In the genomic region with DNA sequence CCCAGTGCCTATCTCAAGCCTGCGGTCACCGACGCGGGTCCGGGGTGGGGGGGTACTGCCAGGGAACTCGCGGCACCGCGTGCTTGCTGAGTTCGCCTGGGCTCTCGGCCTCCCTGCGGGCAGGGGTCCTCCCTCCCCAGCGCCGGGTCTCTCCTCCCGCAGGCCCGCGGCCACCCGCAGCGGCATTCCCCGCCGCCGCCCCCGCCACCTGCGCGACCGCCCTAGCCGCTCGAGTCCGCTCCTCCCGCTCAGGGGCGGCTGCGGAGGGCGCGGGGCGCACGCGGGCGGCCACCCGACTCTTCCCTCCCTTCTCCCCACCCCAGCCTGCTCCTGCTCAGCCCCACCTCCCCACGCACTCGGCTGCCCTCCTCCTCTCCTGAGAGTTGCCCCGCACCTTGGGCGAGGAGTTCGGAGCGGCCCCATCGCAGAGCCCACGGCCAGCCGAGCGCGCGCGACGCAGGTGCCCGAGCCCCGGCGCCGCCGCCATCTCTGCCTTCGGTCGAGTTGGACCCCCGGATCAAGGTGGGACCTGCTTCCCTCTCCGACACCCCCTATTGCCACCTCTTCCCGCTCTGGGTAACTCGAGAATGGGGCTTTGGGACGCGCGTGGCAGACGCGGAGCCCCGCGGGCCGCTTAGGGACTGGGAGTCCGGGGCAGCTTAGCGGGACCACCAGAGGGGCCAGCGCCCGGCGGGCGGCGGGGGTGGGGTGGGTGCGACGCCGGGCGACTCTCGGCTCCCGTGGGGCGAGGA, we compare ENCODE assay signal across 1 cellular context.
TF ChIP-seq lines count a peak whose summit lies in the region.

No MANE protein-coding gene starts in this region.

TF ChIP-seq in K562, 482 proteins besides CTCF, POLR2A, EP300 and RAD21 (continued from another document and continues in another):
- TF ChIP-seq, protein P1, sequence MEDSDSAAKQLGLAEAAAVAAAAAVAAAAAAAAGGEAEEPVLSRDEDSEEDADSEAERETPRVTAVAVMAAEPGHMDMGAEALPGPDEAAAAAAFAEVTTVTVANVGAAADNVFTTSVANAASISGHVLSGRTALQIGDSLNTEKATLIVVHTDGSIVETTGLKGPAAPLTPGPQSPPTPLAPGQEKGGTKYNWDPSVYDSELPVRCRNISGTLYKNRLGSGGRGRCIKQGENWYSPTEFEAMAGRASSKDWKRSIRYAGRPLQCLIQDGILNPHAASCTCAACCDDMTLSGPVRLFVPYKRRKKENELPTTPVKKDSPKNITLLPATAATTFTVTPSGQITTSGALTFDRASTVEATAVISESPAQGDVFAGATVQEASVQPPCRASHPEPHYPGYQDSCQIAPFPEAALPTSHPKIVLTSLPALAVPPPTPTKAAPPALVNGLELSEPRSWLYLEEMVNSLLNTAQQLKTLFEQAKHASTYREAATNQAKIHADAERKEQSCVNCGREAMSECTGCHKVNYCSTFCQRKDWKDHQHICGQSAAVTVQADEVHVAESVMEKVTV (CRISPR knock-in tag; IDR thresholded peaks at IDR 0.05): no peak
- TF ChIP-seq ZNF175 (CRISPR knock-in tag; IDR thresholded peaks at IDR 0.05; ENCODE audit: low read depth) (no peak), AFF1 (IDR thresholded peaks at IDR 0.05; ENCODE audit: low read depth in 1 of 2, partially characterized antibody in 2 of 2) (no peak), PATZ1 (CRISPR knock-in tag; IDR thresholded peaks at IDR 0.05; ENCODE audit: borderline replicate concordance) (no peak), TCFL5 (CRISPR knock-in tag; conservative IDR thresholded peaks at IDR 0.05) (no peak), ZNF76 (CRISPR knock-in tag; IDR thresholded peaks at IDR 0.05; ENCODE audit: borderline replicate concordance) (no peak), YY1 (IDR thresholded peaks at IDR 0.05; ENCODE audit: borderline replicate concordance in 1 of 3, control insufficient read depth in 1 of 3, extremely low read depth in 1 of 3, insufficient read depth in 3 of 3, insufficient read length in 1 of 3, insufficient replicate concordance in 2 of 3, low read depth in 1 of 3, low read length in 2 of 3) (peak in 1 of 3 experiments; percentile 74), MAX (CRISPR knock-in tag; IDR thresholded peaks at IDR 0.05) (peak; percentile 82), ATF2 (CRISPR knock-in tag; IDR thresholded peaks at IDR 0.05) (no peak), KHSRP (IDR thresholded peaks at IDR 0.05) (no peak), ZBTB8A (IDR thresholded peaks at IDR 0.05; ENCODE audit: partially characterized antibody) (no peak), KAT8 (IDR thresholded peaks at IDR 0.05; ENCODE audit: low read depth) (no peak), ARID2 (IDR thresholded peaks at IDR 0.05) (0 out of 2 replicates have a peak, but pooled peaks have one; percentile 31), PHF20 (IDR thresholded peaks at IDR 0.05; ENCODE audit: partially characterized antibody) (no peak), KDM2B (CRISPR knock-in tag; IDR thresholded peaks at IDR 0.05) (no peak), FOXP1 (CRISPR knock-in tag; IDR thresholded peaks at IDR 0.05) (peak; percentile 44; the same call in 1 of the 2 replicates), SMAD2 (IDR thresholded peaks at IDR 0.05; ENCODE audit: low read depth, low read length) (no peak), RCOR1 (IDR thresholded peaks at IDR 0.05; ENCODE audit: borderline replicate concordance in 1 of 2, low read depth in 2 of 2, low read length in 2 of 2) (no peak), HEY1 (CRISPR knock-in tag; IDR thresholded peaks at IDR 0.05; ENCODE audit: borderline replicate concordance) (no peak), ZNF124 (CRISPR knock-in tag; IDR thresholded peaks at IDR 0.05) (no peak), NFYB (IDR thresholded peaks at IDR 0.05; ENCODE audit: extremely low read depth, insufficient read length) (no peak), CTCFL (IDR thresholded peaks at IDR 0.05; ENCODE audit: borderline replicate concordance, insufficient read depth, low read depth, low read length, poor library complexity, severe bottlenecking) (no peak), ZFP91 (CRISPR knock-in tag; IDR thresholded peaks at IDR 0.05) (no peak), ZNF280B (CRISPR knock-in tag; IDR thresholded peaks at IDR 0.05) (no peak), ZFP36 (IDR thresholded peaks at IDR 0.05; ENCODE audit: low read depth, low read length, partially characterized antibody) (no peak), CTBP1 (IDR thresholded peaks at IDR 0.05; ENCODE audit: borderline replicate concordance) (peak; percentile 45), NFRKB (IDR thresholded peaks at IDR 0.05; ENCODE audit: low read depth) (0 out of 2 replicates have a peak, but pooled peaks have one; percentile 3), ZNF408 (CRISPR knock-in tag; IDR thresholded peaks at IDR 0.05; ENCODE audit: low read depth) (no peak)
- TF ChIP-seq, protein P2, sequence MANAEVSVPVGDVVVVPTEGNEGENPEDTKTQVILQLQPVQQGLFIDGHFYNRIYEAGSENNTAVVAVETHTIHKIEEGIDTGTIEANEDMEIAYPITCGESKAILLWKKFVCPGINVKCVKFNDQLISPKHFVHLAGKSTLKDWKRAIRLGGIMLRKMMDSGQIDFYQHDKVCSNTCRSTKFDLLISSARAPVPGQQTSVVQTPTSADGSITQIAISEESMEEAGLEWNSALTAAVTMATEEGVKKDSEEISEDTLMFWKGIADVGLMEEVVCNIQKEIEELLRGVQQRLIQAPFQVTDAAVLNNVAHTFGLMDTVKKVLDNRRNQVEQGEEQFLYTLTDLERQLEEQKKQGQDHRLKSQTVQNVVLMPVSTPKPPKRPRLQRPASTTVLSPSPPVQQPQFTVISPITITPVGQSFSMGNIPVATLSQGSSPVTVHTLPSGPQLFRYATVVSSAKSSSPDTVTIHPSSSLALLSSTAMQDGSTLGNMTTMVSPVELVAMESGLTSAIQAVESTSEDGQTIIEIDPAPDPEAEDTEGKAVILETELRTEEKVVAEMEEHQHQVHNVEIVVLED (CRISPR knock-in tag; IDR thresholded peaks at IDR 0.05): no peak
- TF ChIP-seq, protein P3, sequence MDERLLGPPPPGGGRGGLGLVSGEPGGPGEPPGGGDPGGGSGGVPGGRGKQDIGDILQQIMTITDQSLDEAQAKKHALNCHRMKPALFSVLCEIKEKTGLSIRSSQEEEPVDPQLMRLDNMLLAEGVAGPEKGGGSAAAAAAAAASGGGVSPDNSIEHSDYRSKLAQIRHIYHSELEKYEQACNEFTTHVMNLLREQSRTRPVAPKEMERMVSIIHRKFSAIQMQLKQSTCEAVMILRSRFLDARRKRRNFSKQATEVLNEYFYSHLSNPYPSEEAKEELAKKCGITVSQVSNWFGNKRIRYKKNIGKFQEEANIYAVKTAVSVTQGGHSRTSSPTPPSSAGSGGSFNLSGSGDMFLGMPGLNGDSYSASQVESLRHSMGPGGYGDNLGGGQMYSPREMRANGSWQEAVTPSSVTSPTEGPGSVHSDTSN (CRISPR knock-in tag; IDR thresholded peaks at IDR 0.05; ENCODE audit: low read depth): no peak
- TF ChIP-seq, protein P3 (tag; conservative IDR thresholded peaks at IDR 0.05; ENCODE audit: low read depth): no peak
